14 cellular contexts compared by ENCODE assay signal in genomic region chr10:122699796-122700466, GRCh38. TPM values are rescaled to one million over a fixed set of nuclear protein-coding genes. Genes with fewer than 3 reads are reported as not detected.
DNase-seq lines count a peak whose midpoint lies in the region; ATAC-seq and TF ChIP-seq lines count a peak whose summit lies in the region.
"Had no signal": no experiment of that assay in that cellular context is flagged by ENCODE, and none has a peak within 500 bp of the region (broad histone marks: within the 10 kb centered on the region; RNA-seq: fewer than 3 reads in every experiment).

Gene C10orf120 (minus strand): TSS chr10:122699846. CDS start chr10:122699790, 56 bp downstream.

- DNase-seq in NCI-H1417 (lab: John Stamatoyannopoulos, UW) (peak in 2 of 3 experiments; percentile 7 to 12), NCI-H1417 treated with DMSO at 0.1 percent for 48 hours (lab: John Stamatoyannopoulos, UW) (no peak), COLO829 (ENCODE audit: low spot score) (peak; percentile 6), foreskin melanocyte (peak; percentile 20), sciatic nerve (ENCODE audit: low spot score) (no peak), NCI-H446 (lab: John Stamatoyannopoulos, UW) (no peak), GM13976 (ENCODE audit: low spot score) (no peak)
- DNase-seq: CD8-positive, alpha-beta memory T cell had no signal

- in situ Hi-C loops in GM13976 (cut with MboI; ENCODE audit: low sequenced_read_pairs, unreplicated experiment), result no loop called here

- TF ChIP-seq CTCF in GM13976 (IDR thresholded peaks at IDR 0.05; ENCODE audit: borderline replicate concordance, control extremely low read depth, extremely low read depth, insufficient read depth, missing control alignments), result no peak

- ATAC-seq in sciatic nerve, result peak; percentile 50
- ATAC-seq: GM12878 had no signal

- intact Hi-C loops in sciatic nerve (cut with DNase I), result no loop called here

RNA-seq across cellular contexts. Expression of gene C10orf120, which starts in this region (rescaled TPM):
- total RNA-seq in sciatic nerve, result not detected
- total RNA-seq: A673; CD8-positive, alpha-beta memory T cell; Daoy; G401; GM12878; GM23338; H7 had no signal

Comparison
In these comparisons a context has a peak if more than half of its experiments do, and no peak if none do; other contexts are left out.
1. DNase-seq: peak in NCI-H1417 (2 of 3), COLO829 (single experiment) and foreskin melanocyte (single experiment); none in NCI-H1417 treated with DMSO at 0.1 percent for 48 hours (single experiment), sciatic nerve (single experiment), NCI-H446 (0 of 2) and GM13976 (single experiment).
2. Peak in ATAC-seq in sciatic nerve; RNA of the gene not detected or under 1 TPM.